ENCODE assay signal across 8 cellular contexts in the genomic region with DNA sequence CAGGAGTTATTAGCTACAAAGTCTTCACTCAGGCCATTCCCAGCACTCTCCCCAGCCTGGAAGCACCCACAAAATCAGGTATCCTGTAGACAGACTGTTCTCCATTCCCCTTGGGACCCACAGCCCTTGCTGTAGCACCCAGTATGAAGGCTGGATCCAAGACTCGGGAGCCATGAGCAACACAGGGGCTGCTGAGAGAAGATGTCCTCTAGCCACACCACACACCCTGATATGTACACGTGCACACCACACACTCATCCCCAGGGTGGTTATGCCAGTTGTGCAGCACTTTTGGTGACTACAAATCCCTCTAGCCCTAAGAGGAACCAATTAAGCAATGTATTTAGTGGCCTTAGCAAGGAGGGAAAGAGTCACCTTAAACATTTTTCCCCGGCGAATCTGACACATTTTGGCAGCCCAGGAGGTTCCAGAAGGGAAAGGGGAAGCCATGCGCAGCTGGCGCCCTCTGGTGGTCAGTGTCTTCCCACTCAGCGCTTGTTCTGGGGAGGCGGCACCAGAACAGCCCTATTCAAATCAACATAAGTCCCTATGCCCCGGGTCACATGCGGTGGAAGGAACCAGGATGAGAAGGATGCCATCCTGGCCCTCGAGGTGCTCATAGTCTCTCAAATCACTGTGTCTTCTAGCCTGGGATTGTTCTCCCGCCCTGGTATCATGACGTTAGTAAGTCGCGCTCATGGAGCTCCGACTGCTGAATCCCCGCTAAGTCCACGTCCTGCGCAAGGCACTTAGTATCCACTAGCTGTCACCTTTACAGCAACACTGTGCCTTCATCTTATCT.
A peak's percentile ranks its signal among the peaks of the same experiment; 100 is the strongest.
DNase-seq lines count a peak whose midpoint lies in the region; ATAC-seq and TF ChIP-seq lines count a peak whose summit lies in the region.

No MANE protein-coding gene starts in this region.

- peak; percentile 86 for DNase-seq in BE2C
- DNase-seq in HuH-7.5 (ENCODE audit: low spot score) = peak; percentile 80
- peak; percentile 75 to 91 (median 83) for DNase-seq in Peyer's patch
- DNase-seq in activated T-helper 1 cell treated with anti-CD3 and anti-CD28 coated beads, Interleukin-12 subunit alpha, Interleukin-12 subunit beta, Interleukin-2, Interleukin-4 antibody, amounts not matched to agents 30 ng/mL and 10 ng/mL and 1 ng/mL, durations not matched to agents 14 hours and 24 hours and 36 hours (ENCODE audit: low spot score) = peak; percentile 48
- peak; percentile 70 for DNase-seq in fibroblast of the conjunctiva (ENCODE audit: low read depth)
- peak; percentile 80 for DNase-seq in stomach

- TF ChIP-seq CTCF in BE2C (IDR thresholded peaks at IDR 0.05; ENCODE audit: low read depth, low read length) (peak; percentile 98), Peyer's patch (IDR thresholded peaks at IDR 0.05) (peak; percentile 66 to 93 (median 80)), neutrophil (IDR thresholded peaks at IDR 0.05) (peak; percentile 57), stomach (IDR thresholded peaks at IDR 0.05) (peak in 5 of 7 experiments; percentile 64 to 89 (median 84))

- no peaks in the 10 kb centered on the region for H3K36me3 ChIP-seq in BE2C
- H3K36me3 ChIP-seq in Peyer's patch = no peaks in the 10 kb centered on the region
- H3K36me3 ChIP-seq in neutrophil = no peaks in the 10 kb centered on the region
- no peaks in the 10 kb centered on the region for H3K36me3 ChIP-seq in stomach

- H3K36me3 Mint-ChIP-seq in activated T-helper 1 cell treated with anti-CD3 and anti-CD28 coated beads, Interleukin-12 subunit alpha, Interleukin-12 subunit beta, Interleukin-2, Interleukin-4 antibody, amounts not matched to agents 30 ng/mL and 10 ng/mL and 1 ng/mL, durations not matched to agents 14 hours and 24 hours and 36 hours (ENCODE audit: low read depth) = no peaks in the 10 kb centered on the region

- intact Hi-C loops in activated T-helper 1 cell treated with anti-CD3 and anti-CD28 coated beads, Interleukin-12 subunit alpha, Interleukin-12 subunit beta, Interleukin-2, Interleukin-4 antibody, amounts not matched to agents 30 ng/mL and 10 ng/mL and 1 ng/mL, durations not matched to agents 14 hours and 24 hours and 36 hours (cut with micrococcal nuclease) = loop anchor here (1.0 kb wide), 2 partner anchors 31 to 241 kb away; no protein-coding TSS in a partner anchor
- intact Hi-C loops in stomach (cut with DNase I; ENCODE audit: low total_unique reads) = no loop called here

- no peaks in the 10 kb centered on the region for H3K9me3 ChIP-seq in BE2C
- no peaks in the 10 kb centered on the region for H3K9me3 ChIP-seq in Peyer's patch
- H3K9me3 ChIP-seq in neutrophil = no peaks in the 10 kb centered on the region
- no peaks in the 10 kb centered on the region for H3K9me3 ChIP-seq in stomach

- H3K27ac ChIP-seq in Peyer's patch = no peak overlapping the region
- no peak overlapping the region for H3K27ac ChIP-seq in neutrophil
- no peak overlapping the region for H3K27ac ChIP-seq in stomach

- H3K4me3 ChIP-seq in BE2C (ENCODE audit: low read depth, low read length) (no peak overlapping the region), Peyer's patch (no peak overlapping the region), neutrophil (ENCODE audit: low read depth in 1 of 2, low read length in 1 of 2) (no peak overlapping the region), stomach (peak overlapping the region in 1 of 4 donors; percentile 22)

- WGBS in stomach, 5 donors = 27 to 38% (median 32%) methylated on average over 16 to 19 of the region's 19 CpGs

- H3K4me1 Mint-ChIP-seq in activated T-helper 1 cell treated with anti-CD3 and anti-CD28 coated beads, Interleukin-12 subunit alpha, Interleukin-12 subunit beta, Interleukin-2, Interleukin-4 antibody, amounts not matched to agents 30 ng/mL and 10 ng/mL and 1 ng/mL, durations not matched to agents 14 hours and 24 hours and 36 hours (ENCODE audit: low read depth) = no peaks in the 10 kb centered on the region

- H3K27me3 Mint-ChIP-seq in activated T-helper 1 cell treated with anti-CD3 and anti-CD28 coated beads, Interleukin-12 subunit alpha, Interleukin-12 subunit beta, Interleukin-2, Interleukin-4 antibody, amounts not matched to agents 30 ng/mL and 10 ng/mL and 1 ng/mL, durations not matched to agents 14 hours and 24 hours and 36 hours (ENCODE audit: insufficient read depth) = peaks cover 10% of the 10 kb centered on the region

- TF ChIP-seq POLR2A in Peyer's patch (IDR thresholded peaks at IDR 0.05) (no peak), stomach (IDR thresholded peaks at IDR 0.05) (no peak)

- H3K4me1 ChIP-seq in BE2C (peaks cover 14% of the 10 kb centered on the region; the same call in 1 of the 2 replicates), Peyer's patch (no peaks in the 10 kb centered on the region), neutrophil (ENCODE audit: control insufficient read depth in 1 of 2, insufficient read depth in 1 of 2, low read depth in 1 of 2, low read length in 1 of 2) (no peaks in the 10 kb centered on the region), stomach (peaks cover 4 to 7% (median 7%) of the 10 kb centered on the region in 4 donors)

- H3K4me3 Mint-ChIP-seq in activated T-helper 1 cell treated with anti-CD3 and anti-CD28 coated beads, Interleukin-12 subunit alpha, Interleukin-12 subunit beta, Interleukin-2, Interleukin-4 antibody, amounts not matched to agents 30 ng/mL and 10 ng/mL and 1 ng/mL, durations not matched to agents 14 hours and 24 hours and 36 hours = no peak overlapping the region

- H3K9me3 Mint-ChIP-seq in activated T-helper 1 cell treated with anti-CD3 and anti-CD28 coated beads, Interleukin-12 subunit alpha, Interleukin-12 subunit beta, Interleukin-2, Interleukin-4 antibody, amounts not matched to agents 30 ng/mL and 10 ng/mL and 1 ng/mL, durations not matched to agents 14 hours and 24 hours and 36 hours = no peaks in the 10 kb centered on the region

- TF ChIP-seq EP300 in stomach (IDR thresholded peaks at IDR 0.05) = no peak

- ATAC-seq in GM19035 (IDR thresholded peaks at IDR 0.05; ENCODE audit: unreplicated experiment) = peak; percentile 57

- H3K27ac Mint-ChIP-seq in activated T-helper 1 cell treated with anti-CD3 and anti-CD28 coated beads, Interleukin-12 subunit alpha, Interleukin-12 subunit beta, Interleukin-2, Interleukin-4 antibody, amounts not matched to agents 30 ng/mL and 10 ng/mL and 1 ng/mL, durations not matched to agents 14 hours and 24 hours and 36 hours = no peak overlapping the region

- H3K27me3 ChIP-seq in BE2C (no peaks in the 10 kb centered on the region), Peyer's patch (no peaks in the 10 kb centered on the region), neutrophil (peaks cover 6% of the 10 kb centered on the region), stomach (peaks cover 0 to 7% (median 7%) of the 10 kb centered on the region in 3 donors)
